ENCODE assay signal across 20 cellular contexts in genomic region chr17:3982113-3982512, GRCh38. TPM values are rescaled to one million over a fixed set of nuclear protein-coding genes. Genes with fewer than 3 reads are reported as not detected.
DNase-seq lines count a peak whose midpoint lies in the region; ATAC-seq and TF ChIP-seq lines count a peak whose summit lies in the region.
"Had no signal": no experiment of that assay in that cellular context is flagged by ENCODE, and none has a peak within 500 bp of the region (broad histone marks: within the 10 kb centered on the region; RNA-seq: fewer than 3 reads in every experiment).

No MANE protein-coding gene starts in this region.

- no peaks in the 10 kb centered on the region for H3K36me3 ChIP-seq in lower lobe of right lung
- H3K36me3 ChIP-seq: Peyer's patch had no signal

- no peak overlapping the region for H3K4me3 ChIP-seq in lower lobe of right lung
- H3K4me3 ChIP-seq: Peyer's patch had no signal

- H3K27ac Mint-ChIP-seq in dendritic cell treated with granulocyte-macrophage colony-stimulating factor and Interleukin-4, amounts not matched to agents 40 ng/mL and 50 ng/mL, for 4 days: peak overlapping the region; percentile 76

- H3K27me3 Mint-ChIP-seq in dendritic cell treated with granulocyte-macrophage colony-stimulating factor and Interleukin-4, amounts not matched to agents 40 ng/mL and 50 ng/mL, for 4 days: peaks cover 23% of the 10 kb centered on the region
- H3K27me3 Mint-ChIP-seq: B cell had no signal

- no peak overlapping the region for H3K4me3 Mint-ChIP-seq in dendritic cell treated with granulocyte-macrophage colony-stimulating factor and Interleukin-4, amounts not matched to agents 40 ng/mL and 50 ng/mL, for 4 days
- H3K4me3 Mint-ChIP-seq: B cell, CD14-positive monocyte had no signal

- TF ChIP-seq CTCF in lower lobe of right lung (IDR thresholded peaks at IDR 0.05): no peak

- ATAC-seq in Right ventricle myocardium inferior (no peak), lower lobe of right lung (no peak), HG03521 (IDR thresholded peaks at IDR 0.05; ENCODE audit: unreplicated experiment) (no peak), HG02981 (IDR thresholded peaks at IDR 0.05; ENCODE audit: unreplicated experiment) (no peak)
- ATAC-seq: HCT116 had no signal

- DNase-seq in Right ventricle myocardium inferior (ENCODE audit: missing footprints) (peak; percentile 63), cardiac septum (ENCODE audit: low spot score) (no peak), lower lobe of right lung (peak; percentile 44), AG20443 (ENCODE audit: low spot score) (no peak)
- DNase-seq: EL, GF-D8, Karpas-422, NCI-H1694 treated with DMSO at 0.1 percent for 48 hours, NCI-H2081 treated with DMSO at 0.1 percent for 48 hours, NCI-H2171 treated with DMSO at 0.1 percent for 48 hours, NCI-H524 treated with DMSO at 0.1 percent for 48 hours, NCI-H82, SW 1271 had no signal

- peaks cover 22% of the 10 kb centered on the region for H3K4me1 Mint-ChIP-seq in dendritic cell treated with granulocyte-macrophage colony-stimulating factor and Interleukin-4, amounts not matched to agents 40 ng/mL and 50 ng/mL, for 4 days (ENCODE audit: low read depth)

- intact Hi-C loops in Right ventricle myocardium inferior (cut with DNase I): no loop called here
- intact Hi-C loops in cardiac septum (cut with DNase I): no loop called here
- intact Hi-C loops in dendritic cell treated with granulocyte-macrophage colony-stimulating factor and Interleukin-4, amounts not matched to agents 40 ng/mL and 50 ng/mL, for 4 days (cut with micrococcal nuclease): no loop called here
- intact Hi-C loops in lower lobe of right lung (cut with DNase I): no loop called here

- H3K4me1 ChIP-seq in lower lobe of right lung: peaks cover 45% of the 10 kb centered on the region

- H3K9me3 ChIP-seq in lower lobe of right lung: peaks cover 4% of the 10 kb centered on the region
- H3K9me3 ChIP-seq: Peyer's patch had no signal

- H3K27ac ChIP-seq in lower lobe of right lung: no peak overlapping the region
- H3K27ac ChIP-seq: Peyer's patch had no signal

- no peaks in the 10 kb centered on the region for H3K36me3 Mint-ChIP-seq in dendritic cell treated with granulocyte-macrophage colony-stimulating factor and Interleukin-4, amounts not matched to agents 40 ng/mL and 50 ng/mL, for 4 days (ENCODE audit: low read depth)
- H3K36me3 Mint-ChIP-seq: CD14-positive monocyte had no signal

- H3K9me3 Mint-ChIP-seq in dendritic cell treated with granulocyte-macrophage colony-stimulating factor and Interleukin-4, amounts not matched to agents 40 ng/mL and 50 ng/mL, for 4 days: no peaks in the 10 kb centered on the region

- no peaks in the 10 kb centered on the region for H3K27me3 ChIP-seq in lower lobe of right lung (ENCODE audit: low read depth)
- H3K27me3 ChIP-seq: Peyer's patch had no signal

RNA-seq across cellular contexts. Expression of gene ATP2A3, which starts 17.9 kb away (rescaled TPM):
- 7.7 TPM for total RNA-seq in Right ventricle myocardium inferior
- total RNA-seq in cardiac septum: 8.9 TPM
- total RNA-seq in lower lobe of right lung: 45.6 TPM

Comparison
In these comparisons a context has a peak if more than half of its experiments do, and no peak if none do; other contexts are left out.
1. DNase-seq: peak in Right ventricle myocardium inferior (single experiment) and lower lobe of right lung (single experiment); none in cardiac septum (single experiment) and AG20443 (single experiment).